ENCODE assay signal across 8 cellular contexts in the genomic region with DNA sequence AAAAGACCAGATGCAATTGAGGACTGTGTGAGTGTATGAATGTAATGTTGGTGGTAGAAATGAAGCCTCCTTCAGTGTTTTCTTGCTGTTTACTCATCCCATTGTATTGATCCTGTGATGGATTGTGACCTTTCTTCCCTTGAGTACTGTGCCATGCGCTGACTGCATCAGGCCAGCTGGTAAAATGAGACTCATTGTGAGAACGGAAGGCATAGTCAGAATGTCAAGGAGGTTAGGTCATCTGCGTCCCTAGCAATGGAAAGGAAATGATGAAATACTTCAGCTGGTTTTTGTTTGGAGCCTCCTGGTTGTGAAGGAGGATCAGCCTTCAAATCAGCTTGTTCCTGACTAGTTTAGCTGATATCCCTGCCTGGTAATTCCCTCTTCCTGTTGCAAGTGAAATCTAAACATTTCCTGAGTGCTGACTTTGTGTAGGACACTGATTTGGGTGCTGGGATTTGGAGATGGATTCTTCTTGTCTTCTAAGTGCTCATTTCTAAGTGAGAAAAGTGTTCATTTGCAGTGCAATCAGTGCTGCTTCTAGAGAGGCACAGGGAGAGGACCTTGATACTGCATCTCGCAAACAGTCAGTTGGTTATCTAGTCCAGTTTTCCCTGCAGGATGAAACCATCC. TPM values are rescaled to one million over a fixed set of nuclear protein-coding genes. Genes with fewer than 3 reads are reported as not detected.
DNase-seq lines count a peak whose midpoint lies in the region; ATAC-seq and TF ChIP-seq lines count a peak whose summit lies in the region.

No MANE protein-coding gene starts in this region.

- no peaks in the 10 kb centered on the region for H3K27me3 Mint-ChIP-seq in activated naive CD8-positive, alpha-beta T cell treated with anti-CD3 and anti-CD28 coated beads, Interleukin-2, amount 50 U/mL, for 24 hours

- H3K9me3 ChIP-seq in vagina, result no peaks in the 10 kb centered on the region
- no peaks in the 10 kb centered on the region for H3K9me3 ChIP-seq in tibial artery

- DNase-seq in DMS79 treated with DMSO at 0.1 percent for 48 hours (lab: John Stamatoyannopoulos, UW) (peak; percentile 25), DMS79 (lab: John Stamatoyannopoulos, UW) (no peak), NCI-H2196 treated with DMSO at 0.1 percent for 48 hours (lab: John Stamatoyannopoulos, UW; ENCODE audit: unreplicated experiment) (peak; percentile 80), left colon (no peak), vagina (ENCODE audit: extremely low spot score in 2 of 2) (no peak), tibial artery (no peak)
- peak; percentile 46 for DNase-seq in activated naive CD8-positive, alpha-beta T cell treated with anti-CD3 and anti-CD28 coated beads, Interleukin-2, amount 50 U/mL, for 24 hours

- peaks cover 61% of the 10 kb centered on the region for H3K4me1 Mint-ChIP-seq in activated naive CD8-positive, alpha-beta T cell treated with anti-CD3 and anti-CD28 coated beads, Interleukin-2, amount 50 U/mL, for 24 hours

- H3K4me3 Mint-ChIP-seq in activated naive CD8-positive, alpha-beta T cell treated with anti-CD3 and anti-CD28 coated beads, Interleukin-2, amount 50 U/mL, for 24 hours, result peak overlapping the region; percentile 24

- H3K27me3 ChIP-seq in vagina, result no peaks in the 10 kb centered on the region
- H3K27me3 ChIP-seq in tibial artery, result no peaks in the 10 kb centered on the region

- TF ChIP-seq CTCF in vagina (IDR thresholded peaks at IDR 0.05) (no peak), tibial artery (IDR thresholded peaks at IDR 0.05) (no peak)

- no peaks in the 10 kb centered on the region for H3K36me3 ChIP-seq in vagina
- H3K36me3 ChIP-seq in tibial artery, result no peaks in the 10 kb centered on the region

- peak; percentile 80 for ATAC-seq in activated naive CD8-positive, alpha-beta T cell treated with anti-CD3 and anti-CD28 coated beads, Interleukin-2, amount 50 U/mL, for 24 hours
- ATAC-seq in left colon (peak; percentile 32), GM18873 (IDR thresholded peaks at IDR 0.05; ENCODE audit: low FRiP score, unreplicated experiment) (no peak)

- H3K36me3 Mint-ChIP-seq in activated naive CD8-positive, alpha-beta T cell treated with anti-CD3 and anti-CD28 coated beads, Interleukin-2, amount 50 U/mL, for 24 hours (ENCODE audit: low read depth), result peaks cover 1% of the 10 kb centered on the region

- peak overlapping the region; percentile 92 for H3K27ac Mint-ChIP-seq in activated naive CD8-positive, alpha-beta T cell treated with anti-CD3 and anti-CD28 coated beads, Interleukin-2, amount 50 U/mL, for 24 hours

- H3K27ac ChIP-seq in vagina, result peak overlapping the region; percentile 13
- H3K27ac ChIP-seq in tibial artery, result no peak overlapping the region

- no peak overlapping the region for H3K4me3 ChIP-seq in vagina
- H3K4me3 ChIP-seq in tibial artery, result no peak overlapping the region

- TF ChIP-seq POLR2A in vagina (IDR thresholded peaks at IDR 0.05), result no peak

- peaks cover 13% of the 10 kb centered on the region for H3K4me1 ChIP-seq in vagina
- H3K4me1 ChIP-seq in tibial artery, result peaks cover 0 to 11% (median 0%) of the 10 kb centered on the region in 4 donors

- intact Hi-C loops in left colon (cut with DNase I, micrococcal nuclease), result no loop called here
- intact Hi-C loops in vagina (cut with DNase I), result no loop called here
- intact Hi-C loops in tibial artery (cut with DNase I; ENCODE audit: low total_unique reads), result no loop called here

- H3K9me3 Mint-ChIP-seq in activated naive CD8-positive, alpha-beta T cell treated with anti-CD3 and anti-CD28 coated beads, Interleukin-2, amount 50 U/mL, for 24 hours, result peaks cover 10% of the 10 kb centered on the region

RNA-seq across cellular contexts. Expression of a gene that starts 35.5 kb away (rescaled TPM):
- total RNA-seq in left colon, result 1 to 10 TPM in 1 of 2 donors, under 1 TPM in 1; 0.24 to 1.0 TPM
- 4.2 TPM for total RNA-seq in vagina

Comparison
In these comparisons a context has a peak if more than half of its experiments do, and no peak if none do; other contexts are left out.
1. DNase-seq: peak in DMS79 treated with DMSO at 0.1 percent for 48 hours (single experiment), NCI-H2196 treated with DMSO at 0.1 percent for 48 hours (single experiment) and activated naive CD8-positive, alpha-beta T cell treated with anti-CD3 and anti-CD28 coated beads, Interleukin-2, amount 50 U/mL, for 24 hours (single experiment); none in DMS79 (single experiment), left colon (0 of 2), vagina (0 of 2) and tibial artery (0 of 2).